Comparison of ENCODE assay signal across 27 cellular contexts in genomic region chr6:41677430-41678045, GRCh38. TPM values are rescaled to one million over a fixed set of nuclear protein-coding genes. Genes with fewer than 3 reads are reported as not detected.
DNase-seq lines count a peak whose midpoint lies in the region; ATAC-seq, FAIRE-seq and TF ChIP-seq lines count a peak whose summit lies in the region.
"Had no signal": no experiment of that assay in that cellular context is flagged by ENCODE, and none has a peak within 500 bp of the region (broad histone marks: within the 10 kb centered on the region; RNA-seq: fewer than 3 reads in every experiment).

No MANE protein-coding gene starts in this region.

- no peak overlapping the region for H2BK120ac ChIP-seq in mesendoderm (ENCODE audit: low read depth, low read length)

- peak; percentile 45 for DNase-seq in COR-L47 (lab: John Stamatoyannopoulos, UW)
- peak; percentile 73 for DNase-seq in NCI-H1105 (lab: John Stamatoyannopoulos, UW)
- DNase-seq in WTC11 (ENCODE audit: low spot score): no peak
- DNase-seq in mesendoderm: no peak
- DNase-seq in NCI-H2171 treated with DMSO at 0.1 percent for 48 hours (lab: John Stamatoyannopoulos, UW): no peak
- DNase-seq in GM03348 (ENCODE audit: low spot score): no peak
- no peak for DNase-seq in small intestine
- DNase-seq: activated CD4-positive, alpha-beta T cell treated with anti-CD3 and anti-CD28 coated beads, Interleukin-2, amount 10 ng/mL, durations not matched to agents 24 days and 14 days; activated naive CD4-positive, alpha-beta T cell; activated T-cell treated with anti-CD3 and anti-CD28 coated beads, Interleukin-2, amount 50 U/mL, for 24 hours; body of pancreas; DND-41; GM23248; Kasumi-1; NCI-H1930; NCI-H446 treated with DMSO at 0.1 percent for 48 hours; SHP77 treated with DMSO at 0.1 percent for 48 hours; sigmoid colon; stimulated activated naive CD4-positive, alpha-beta T cell; T1000; WERI-Rb-1 had no signal

- H2BK5ac ChIP-seq in mesendoderm (ENCODE audit: low read length): no peak overlapping the region

- H3K9ac ChIP-seq in mesendoderm (ENCODE audit: low read length): peak overlapping the region; percentile 30
- H3K9ac ChIP-seq: BLaER1, GM23248 had no signal

- no peak for TF ChIP-seq CTCF in WTC11 (IDR thresholded peaks at IDR 0.05)

- no peak overlapping the region for H2BK15ac ChIP-seq in mesendoderm (replicated peaks; ENCODE audit: low read depth)

- no peak for FAIRE-seq in small intestine (lab: Jason Lieb, UNC)
- FAIRE-seq: HepG2, keratinocyte had no signal

- H3K4me1 Mint-ChIP-seq in WTC11: peaks cover 60% of the 10 kb centered on the region

- POLR2A ChIA-PET in WTC11 (lab: Charles Lee): no interaction called here

- ATAC-seq in WTC11 (no peak), HG02678 (IDR thresholded peaks at IDR 0.05; ENCODE audit: unreplicated experiment) (no peak)
- ATAC-seq: body of pancreas, HepG2, Panc1 had no signal

- H2AK5ac ChIP-seq in mesendoderm (ENCODE audit: low read length): no peak overlapping the region

- no peak overlapping the region for H3K56ac ChIP-seq in mesendoderm (ENCODE audit: low read length)

- H3K4ac ChIP-seq in mesendoderm (ENCODE audit: low read depth, low read length): no peak overlapping the region

- no peaks in the 10 kb centered on the region for H3K36me3 Mint-ChIP-seq in WTC11

- H3K18ac ChIP-seq in mesendoderm (ENCODE audit: low read length): no peak overlapping the region

- H3K4me2 ChIP-seq in mesendoderm (ENCODE audit: low read length): no peak overlapping the region
- H3K4me2 ChIP-seq: BLaER1 had no signal

- H4K5ac ChIP-seq in mesendoderm (ENCODE audit: low read length): no peak overlapping the region

- H3K4me3 Mint-ChIP-seq in WTC11: peak overlapping the region; percentile 51
- H3K4me3 Mint-ChIP-seq: activated CD4-positive, alpha-beta T cell treated with anti-CD3 and anti-CD28 coated beads, Interleukin-2, amount 10 ng/mL, durations not matched to agents 24 days and 14 days; activated T-cell treated with anti-CD3 and anti-CD28 coated beads, Interleukin-2, amount 50 U/mL, for 24 hours had no signal

- H3K27me3 Mint-ChIP-seq in WTC11 (ENCODE audit: low read depth): peaks cover 6% of the 10 kb centered on the region; the same call in 1 of the 2 replicates

- H3K27ac ChIP-seq in mesendoderm (ENCODE audit: low read depth, low read length) (no peak overlapping the region), small intestine (ENCODE audit: low read depth in 1 of 2, low read length in 1 of 2) (no peak overlapping the region)
- H3K27ac ChIP-seq: BLaER1, body of pancreas, GM23248, sigmoid colon, WERI-Rb-1 had no signal

- H3K79me2 ChIP-seq in mesendoderm (ENCODE audit: control insufficient read depth, insufficient read depth, low read length): no peaks in the 10 kb centered on the region

- H3K9me3 Mint-ChIP-seq in WTC11: no peaks in the 10 kb centered on the region
- H3K9me3 Mint-ChIP-seq: activated CD4-positive, alpha-beta T cell treated with anti-CD3 and anti-CD28 coated beads, Interleukin-2, amount 10 ng/mL, durations not matched to agents 24 days and 14 days; activated T-cell treated with anti-CD3 and anti-CD28 coated beads, Interleukin-2, amount 50 U/mL, for 24 hours had no signal

- no peak overlapping the region for H4K8ac ChIP-seq in mesendoderm (ENCODE audit: low read depth, low read length)

- no peaks in the 10 kb centered on the region for H3K9me3 ChIP-seq in small intestine (ENCODE audit: control insufficient read depth, low read depth)
- H3K9me3 ChIP-seq: BLaER1, body of pancreas, sigmoid colon had no signal

- CTCF ChIA-PET in WTC11 (lab: Charles Lee): interaction anchor here (6.4 kb wide), 1 partner anchor 77 kb away, joined by 120 read pairs; no protein-coding TSS in a partner anchor

- H3K23ac ChIP-seq in mesendoderm (ENCODE audit: low read length): no peak overlapping the region

- no peaks in the 10 kb centered on the region for H3K27me3 ChIP-seq in mesendoderm (ENCODE audit: insufficient read depth, low read length, poor library complexity)
- H3K27me3 ChIP-seq in small intestine (ENCODE audit: control insufficient read depth in 2 of 2, insufficient read depth in 2 of 2, low read length in 2 of 2): no peaks in the 10 kb centered on the region
- H3K27me3 ChIP-seq: BLaER1, body of pancreas had no signal

- no peaks in the 10 kb centered on the region for H3K79me1 ChIP-seq in mesendoderm (ENCODE audit: low read length)

- H3K4me3 ChIP-seq in mesendoderm (ENCODE audit: low read length) (no peak overlapping the region), small intestine (ENCODE audit: low read depth in 1 of 2, low read length in 2 of 2) (no peak overlapping the region)
- H3K4me3 ChIP-seq: BLaER1, body of pancreas, GM23248, sigmoid colon had no signal

- no CpG with 5 or more reads among the region's 19 CpGs for WGBS in mesendoderm (ENCODE audit: extremely low coverage, insufficient coverage, low lambda C conversion rate)
- 79 to 86% (median 86%) methylated on average over 19 of the region's 19 CpGs for WGBS in small intestine, 3 donors

- H3K36me3 ChIP-seq in mesendoderm (ENCODE audit: control insufficient read depth, insufficient read depth, low read length) (no peaks in the 10 kb centered on the region), small intestine (ENCODE audit: control insufficient read depth in 2 of 2, insufficient read depth in 2 of 2, low read length in 2 of 2) (no peaks in the 10 kb centered on the region)
- H3K36me3 ChIP-seq: BLaER1, sigmoid colon, WERI-Rb-1 had no signal

- H3K4me1 ChIP-seq in mesendoderm (ENCODE audit: control insufficient read depth, low read depth, low read length) (peaks cover 1% of the 10 kb centered on the region), small intestine (ENCODE audit: control insufficient read depth in 2 of 2, insufficient read depth in 1 of 2, low read depth in 1 of 2, low read length in 1 of 2) (peaks cover 0 to 2% of the 10 kb centered on the region in 2 donors)

- no peak overlapping the region for H3K27ac Mint-ChIP-seq in WTC11
- H3K27ac Mint-ChIP-seq: activated CD4-positive, alpha-beta T cell treated with anti-CD3 and anti-CD28 coated beads, Interleukin-2, amount 10 ng/mL, durations not matched to agents 24 days and 14 days; activated T-cell treated with anti-CD3 and anti-CD28 coated beads, Interleukin-2, amount 50 U/mL, for 24 hours; progenitor cell of endocrine pancreas had no signal

TF ChIP-seq in WTC11, 78 proteins besides CTCF, POLR2A, EP300 and RAD21 (continues in another document):
- TF ChIP-seq AR (CRISPR knock-in tag; IDR thresholded peaks at IDR 0.05) (no peak), NFE2L1 (CRISPR knock-in tag; IDR thresholded peaks at IDR 0.05) (no peak), ETV6 (CRISPR knock-in tag; IDR thresholded peaks at IDR 0.05) (no peak), NFYB (CRISPR knock-in tag; conservative IDR thresholded peaks at IDR 0.05; ENCODE audit: low read depth) (0 out of 2 replicates have a peak, but pooled peaks have one; percentile 11), ATF6 (CRISPR knock-in tag; IDR thresholded peaks at IDR 0.05) (no peak)

RNA-seq across cellular contexts. Expression of gene MDFI, which starts 39.3 kb away (rescaled TPM):
- 63.2 to 86.2 TPM (median 74.6 TPM) in 3 replicates for total RNA-seq in WTC11 (2021)
- polyA plus RNA-seq in mesendoderm (2013, experiment 1 of 2): 68.1 TPM
- polyA plus RNA-seq in mesendoderm (2013, experiment 2 of 2): 63.7 TPM
- polyA plus RNA-seq in small intestine: 1 to 10 TPM in 1 of 3 donors, under 1 TPM in 2; 0.81 to 7.1 (median 0.89) TPM
- total RNA-seq: activated CD4-positive, alpha-beta T cell treated with anti-CD3 and anti-CD28 coated beads, Interleukin-2, amount 10 ng/mL, durations not matched to agents 24 days and 14 days; GM23248; HepG2 had no signal
- polyA plus RNA-seq: GM23248 had no signal

RNA-seq across cellular contexts. Expression of gene TFEB, which starts 57.9 kb away (rescaled TPM):
- total RNA-seq in WTC11 (2021): 3.1 to 3.9 TPM (median 3.3 TPM) in 3 replicates
- 0.11 TPM for polyA plus RNA-seq in mesendoderm (2013, experiment 1 of 2)
- 0.22 TPM for polyA plus RNA-seq in mesendoderm (2013, experiment 2 of 2)
- polyA plus RNA-seq in small intestine: 10 to 100 TPM; 11.5 to 34.3 (median 19.9) TPM

Comparison
In these comparisons a context has a peak if more than half of its experiments do, and no peak if none do; other contexts are left out.
1. DNase-seq: peak in COR-L47 (single experiment) and NCI-H1105 (single experiment); none in WTC11 (single experiment), mesendoderm (single experiment), NCI-H2171 treated with DMSO at 0.1 percent for 48 hours (single experiment), GM03348 (single experiment) and small intestine (single experiment).